8 cellular contexts compared by ENCODE assay signal in genomic region chr9:124285903-124286291, GRCh38. TPM values are rescaled to one million over a fixed set of nuclear protein-coding genes. Genes with fewer than 3 reads are reported as not detected.
A peak's percentile ranks its signal among the peaks of the same experiment; 100 is the strongest.
DNase-seq lines count a peak whose midpoint lies in the region; ATAC-seq, FAIRE-seq and TF ChIP-seq lines count a peak whose summit lies in the region.

No MANE protein-coding gene starts in this region.

- H3K9me3 ChIP-seq in right atrium auricular region = no peaks in the 10 kb centered on the region
- H3K9me3 ChIP-seq in small intestine (ENCODE audit: control insufficient read depth, low read depth) = no peaks in the 10 kb centered on the region

- no peaks in the 10 kb centered on the region for H3K36me3 Mint-ChIP-seq in activated T-cell treated with anti-CD3 and anti-CD28 coated beads, Interleukin-2, amount 50 U/mL, for 72 hours (ENCODE audit: insufficient read depth in 2 of 2)

- H3K4me1 Mint-ChIP-seq in activated T-cell treated with anti-CD3 and anti-CD28 coated beads, Interleukin-2, amount 50 U/mL, for 72 hours (ENCODE audit: low read depth) = peaks cover 35% of the 10 kb centered on the region

- no peak for FAIRE-seq in small intestine (lab: Jason Lieb, UNC)

- peak overlapping the region; percentile 66 to 71 for H3K27ac ChIP-seq in right atrium auricular region
- peak overlapping the region; percentile 73 to 88 for H3K27ac ChIP-seq in small intestine (ENCODE audit: low read depth in 1 of 2, low read length in 1 of 2)

- H3K4me3 Mint-ChIP-seq in activated T-cell treated with anti-CD3 and anti-CD28 coated beads, Interleukin-2, amount 50 U/mL, for 72 hours = peak overlapping the region; percentile 71 to 87

- H3K4me1 ChIP-seq in right atrium auricular region = peaks cover 0 to 71% of the 10 kb centered on the region in 2 donors
- H3K4me1 ChIP-seq in small intestine (ENCODE audit: control insufficient read depth in 2 of 2, insufficient read depth in 1 of 2, low read depth in 1 of 2, low read length in 1 of 2) = peaks cover 16 to 22% of the 10 kb centered on the region in 2 donors

- H3K4me3 ChIP-seq in right atrium auricular region = no peak overlapping the region
- no peak overlapping the region for H3K4me3 ChIP-seq in small intestine (ENCODE audit: low read depth in 1 of 2, low read length in 2 of 2)

- peak in 9 of 14 donors; percentile 17 to 56 (median 42) for DNase-seq in C1 segment of cervical spinal cord (lab: John Stamatoyannopoulos, UW)
- peak; percentile 91 to 93 for DNase-seq in Kasumi-1 (lab: John Stamatoyannopoulos, UW)
- peak; percentile 49 to 64 for DNase-seq in activated T-cell treated with anti-CD3 and anti-CD28 coated beads, Interleukin-2, amount 50 U/mL, for 72 hours
- DNase-seq in right atrium auricular region (ENCODE audit: low spot score) = peak; percentile 88
- DNase-seq in small intestine = no peak
- DNase-seq in NCI-H82 (lab: John Stamatoyannopoulos, UW) = no peak

- no peaks in the 10 kb centered on the region for H3K27me3 Mint-ChIP-seq in activated T-cell treated with anti-CD3 and anti-CD28 coated beads, Interleukin-2, amount 50 U/mL, for 72 hours (ENCODE audit: low read depth)

- peak; percentile 30 for ATAC-seq in GM19463 (IDR thresholded peaks at IDR 0.05; ENCODE audit: unreplicated experiment)
- ATAC-seq in activated T-cell treated with anti-CD3 and anti-CD28 coated beads, Interleukin-2, amount 50 U/mL, for 72 hours (replicated peaks in 1 of 2) = peak; percentile 45 to 49
- no peak for ATAC-seq in GM19467 (IDR thresholded peaks at IDR 0.05; ENCODE audit: unreplicated experiment)

- H3K9me3 Mint-ChIP-seq in activated T-cell treated with anti-CD3 and anti-CD28 coated beads, Interleukin-2, amount 50 U/mL, for 72 hours = no peaks in the 10 kb centered on the region

- H3K36me3 ChIP-seq in right atrium auricular region (no peaks in the 10 kb centered on the region), small intestine (ENCODE audit: control insufficient read depth in 2 of 2, insufficient read depth in 2 of 2, low read length in 2 of 2) (no peaks in the 10 kb centered on the region)

- TF ChIP-seq CTCF in right atrium auricular region (IDR thresholded peaks at IDR 0.05) = no peak

- peak overlapping the region; percentile 90 for H3K27ac Mint-ChIP-seq in activated T-cell treated with anti-CD3 and anti-CD28 coated beads, Interleukin-2, amount 50 U/mL, for 72 hours

- H3K27me3 ChIP-seq in right atrium auricular region (no peaks in the 10 kb centered on the region), small intestine (ENCODE audit: control insufficient read depth in 2 of 2, insufficient read depth in 2 of 2, low read length in 2 of 2) (no peaks in the 10 kb centered on the region)

- WGBS in small intestine, 3 donors = 14 to 23% (median 17%) methylated on average over 9 of the region's 9 CpGs

RNA-seq across cellular contexts. Expression of gene NEK6, which starts 28.1 kb away (rescaled TPM):
- total RNA-seq in activated T-cell treated with anti-CD3 and anti-CD28 coated beads, Interleukin-2, amount 50 U/mL, for 72 hours = 1 to 10 TPM; 8.1 to 8.5 TPM
- total RNA-seq in right atrium auricular region = 1 to 10 TPM; 9.2 to 9.7 TPM
- polyA plus RNA-seq in small intestine = 10 to 100 TPM in 2 of 3 donors, 1 to 10 TPM in 1; 9.7 to 28.9 (median 18.3) TPM

Comparison
In these comparisons a context has a peak if more than half of its experiments do, and no peak if none do; other contexts are left out.
1. DNase-seq: peak in C1 segment of cervical spinal cord (9 of 14), Kasumi-1 (2 of 2), activated T-cell treated with anti-CD3 and anti-CD28 coated beads, Interleukin-2, amount 50 U/mL, for 72 hours (2 of 2) and right atrium auricular region (single experiment); none in small intestine (single experiment) and NCI-H82 (single experiment).